In genomic region chr11:126544311-126545056, GRCh38 we compare ENCODE assay signal across 10 cellular contexts.
DNase-seq lines count a peak whose midpoint lies in the region; ATAC-seq, FAIRE-seq and TF ChIP-seq lines count a peak whose summit lies in the region.
"Had no signal": no experiment of that assay in that cellular context is flagged by ENCODE, and none has a peak within 500 bp of the region (broad histone marks: within the 10 kb centered on the region; RNA-seq: fewer than 3 reads in every experiment).

No MANE protein-coding gene starts in this region.

- DNase-seq in GM23338 (ENCODE audit: low spot score) (peak; percentile 71), NCI-H82 treated with DMSO at 0.1 percent for 48 hours (lab: John Stamatoyannopoulos, UW; ENCODE audit: unreplicated experiment) (peak; percentile 33), endothelial cell of umbilical vein (ENCODE audit: low read depth, low spot score) (peak; percentile 34), nucleus accumbens (lab: John Stamatoyannopoulos, UW) (peak in 46 of 56 donors; percentile 4 to 80 (median 41)), MM.1S (no peak), RPMI8226 (no peak)
- DNase-seq: activated naive CD8-positive, alpha-beta T cell treated with anti-CD3 and anti-CD28 coated beads for 36 hours; kidney glomerular epithelial cell had no signal

- H3K79me2 ChIP-seq in GM23338 (replicated peaks; ENCODE audit: insufficient read depth) (no peaks in the 10 kb centered on the region), endothelial cell of umbilical vein (ENCODE audit: control insufficient read depth, insufficient read depth, low read length) (no peaks in the 10 kb centered on the region), MM.1S (ENCODE audit: low read length) (no peaks in the 10 kb centered on the region)

- no peaks in the 10 kb centered on the region for H3K9me3 Mint-ChIP-seq in GM23338
- H3K9me3 Mint-ChIP-seq: activated naive CD8-positive, alpha-beta T cell treated with anti-CD3 and anti-CD28 coated beads for 36 hours had no signal

- ATAC-seq in GM23338 (peak; percentile 90), HG02759 (IDR thresholded peaks at IDR 0.05; ENCODE audit: unreplicated experiment) (no peak)
- ATAC-seq in activated CD4-positive, CD25-positive, alpha-beta regulatory T cell treated with anti-CD3 and anti-CD28 coated beads, Interleukin-2, amount 50 U/mL, for 24 hours, result no peak

- no peak for FAIRE-seq in endothelial cell of umbilical vein (lab: Jason Lieb, UNC)

- H3K36me3 ChIP-seq in GM23338 (ENCODE audit: insufficient read depth), result no peaks in the 10 kb centered on the region
- H3K36me3 ChIP-seq in endothelial cell of umbilical vein (ENCODE audit: control insufficient read depth in 2 of 2, extremely low read depth in 1 of 2, insufficient read depth in 2 of 2, low read length in 2 of 2), result no peaks in the 10 kb centered on the region
- H3K36me3 ChIP-seq in MM.1S (replicated peaks; ENCODE audit: insufficient read depth, low read length), result no peaks in the 10 kb centered on the region

- TF ChIP-seq POLR2A in endothelial cell of umbilical vein (IDR thresholded peaks at IDR 0.05; ENCODE audit: low read depth, low read length), result no peak

- no peaks in the 10 kb centered on the region for H3F3A ChIP-seq in GM23338 (replicated peaks; ENCODE audit: low read depth)
- H3F3A ChIP-seq in MM.1S (ENCODE audit: insufficient read depth, low read length), result no peaks in the 10 kb centered on the region

- no peaks in the 10 kb centered on the region for H3K36me3 Mint-ChIP-seq in GM23338 (ENCODE audit: low read depth)
- H3K36me3 Mint-ChIP-seq: activated naive CD8-positive, alpha-beta T cell treated with anti-CD3 and anti-CD28 coated beads for 36 hours had no signal

- peaks cover 18% of the 10 kb centered on the region for H3K4me1 ChIP-seq in GM23338 (ENCODE audit: insufficient read depth)
- no peaks in the 10 kb centered on the region for H3K4me1 ChIP-seq in endothelial cell of umbilical vein (ENCODE audit: control insufficient read depth, extremely low read depth, insufficient read depth, low read length)
- H3K4me1 ChIP-seq in MM.1S (ENCODE audit: low read length), result no peaks in the 10 kb centered on the region

- H3K27me3 ChIP-seq in GM23338 (ENCODE audit: insufficient read depth), result no peaks in the 10 kb centered on the region
- H3K27me3 ChIP-seq in endothelial cell of umbilical vein (ENCODE audit: control insufficient read depth in 2 of 2, insufficient read depth in 2 of 2, low read length in 2 of 2), result peaks cover 0 to 5% of the 10 kb centered on the region in 2 experiments
- no peaks in the 10 kb centered on the region for H3K27me3 ChIP-seq in MM.1S (replicated peaks; ENCODE audit: insufficient read depth, low read length)

- no peak overlapping the region for H3K9ac ChIP-seq in endothelial cell of umbilical vein (replicated peaks; ENCODE audit: extremely low read depth, insufficient read depth, low read length)
- H3K9ac ChIP-seq in MM.1S (ENCODE audit: low read length), result no peak overlapping the region

- peak overlapping the region; percentile 64; the same call in 1 of the 2 replicates for H2AFZ ChIP-seq in GM23338
- H2AFZ ChIP-seq in endothelial cell of umbilical vein (ENCODE audit: low read depth, low read length), result no peak overlapping the region
- no peak overlapping the region for H2AFZ ChIP-seq in MM.1S (ENCODE audit: low read length)

- peaks cover 3% of the 10 kb centered on the region for H3K27me3 Mint-ChIP-seq in GM23338 (ENCODE audit: insufficient read depth, low read depth, poor library complexity)

- no TSS peak for BruUV-seq in endothelial cell of umbilical vein (replicated peaks; lab: Mats Ljungman, UMichigan)

- H3K9me2 ChIP-seq in GM23338 (ENCODE audit: insufficient read depth), result no peaks in the 10 kb centered on the region
- H3K9me2 ChIP-seq in MM.1S (replicated peaks; ENCODE audit: insufficient read depth, low read length), result no peaks in the 10 kb centered on the region

- peak overlapping the region; percentile 2; the same call in 1 of the 3 replicates for H3K4me3 Mint-ChIP-seq in GM23338
- H3K4me3 Mint-ChIP-seq: activated naive CD8-positive, alpha-beta T cell treated with anti-CD3 and anti-CD28 coated beads for 36 hours had no signal

- dilution Hi-C loops in endothelial cell of umbilical vein (cut with MboI; ENCODE audit: extremely low pct_ligation_motif_present, low sequenced_read_pairs), result no loop called here

- H3K4me3 ChIP-seq in GM23338, result no peak overlapping the region
- no peak overlapping the region for H3K4me3 ChIP-seq in endothelial cell of umbilical vein (replicated peaks in 1 of 3; ENCODE audit: insufficient read depth in 1 of 3, low read depth in 1 of 3, low read length in 3 of 3)
- no peak overlapping the region for H3K4me3 ChIP-seq in MM.1S (ENCODE audit: low read length)

- H3K27ac ChIP-seq in GM23338 (ENCODE audit: low read depth) (peak overlapping the region; percentile 56; the same call in 1 of the 2 replicates), endothelial cell of umbilical vein (ENCODE audit: insufficient read depth, low read depth, low read length) (no peak overlapping the region), MM.1S (ENCODE audit: low read length) (no peak overlapping the region)

- H4K20me1 ChIP-seq in GM23338 (replicated peaks; ENCODE audit: insufficient read depth) (no peaks in the 10 kb centered on the region), endothelial cell of umbilical vein (replicated peaks; ENCODE audit: control insufficient read depth, extremely low read depth, insufficient read depth, low read length) (no peaks in the 10 kb centered on the region), MM.1S (ENCODE audit: insufficient read depth, low read length) (no peaks in the 10 kb centered on the region)

- H3K4me2 ChIP-seq in GM23338 (peak overlapping the region; percentile 14), endothelial cell of umbilical vein (ENCODE audit: insufficient read depth, low read length) (no peak overlapping the region), MM.1S (ENCODE audit: low read depth, low read length) (no peak overlapping the region)

- no peaks in the 10 kb centered on the region for H3K9me1 ChIP-seq in endothelial cell of umbilical vein (replicated peaks; ENCODE audit: control insufficient read depth, extremely low read depth, insufficient read depth, low read length)

- H3K4me1 Mint-ChIP-seq in GM23338, result peaks cover 38% of the 10 kb centered on the region
- H3K4me1 Mint-ChIP-seq: activated naive CD8-positive, alpha-beta T cell treated with anti-CD3 and anti-CD28 coated beads for 36 hours had no signal

- H3K27ac Mint-ChIP-seq in GM23338, result peak overlapping the region; percentile 34
- H3K27ac Mint-ChIP-seq: activated naive CD8-positive, alpha-beta T cell treated with anti-CD3 and anti-CD28 coated beads for 36 hours had no signal

- TF ChIP-seq CTCF in GM23338 (conservative IDR thresholded peaks at IDR 0.05; ENCODE audit: low read depth in 2 of 2) (no peak), endothelial cell of umbilical vein (IDR thresholded peaks at IDR 0.05; ENCODE audit: extremely low read depth in 1 of 2, insufficient read depth in 1 of 2, low read depth in 1 of 2, low read length in 2 of 2) (no peak), MM.1S (IDR thresholded peaks at IDR 0.05; ENCODE audit: low read length) (no peak)

- H3K9me3 ChIP-seq in endothelial cell of umbilical vein (replicated peaks; ENCODE audit: control insufficient read depth, insufficient read depth, low read length) (no peaks in the 10 kb centered on the region), MM.1S (replicated peaks; ENCODE audit: insufficient read depth, low read length) (no peaks in the 10 kb centered on the region)

- CTCF ChIA-PET in endothelial cell of umbilical vein (lab: Charles Lee), result interaction anchor here (1.5 to 1.9 kb wide), 2 partner anchors 13 to 64 kb away, joined by 3 to 6 read pairs; no protein-coding TSS in a partner anchor

- POLR2A ChIA-PET in endothelial cell of umbilical vein (lab: Charles Lee), result no interaction called here

- intact Hi-C loops in endothelial cell of umbilical vein (cut with micrococcal nuclease), result no loop called here

TF ChIP-seq in GM23338, 12 proteins besides CTCF, POLR2A, EP300 and RAD21 (continues in another document):
- TF ChIP-seq STAT1 (IDR thresholded peaks at IDR 0.05; ENCODE audit: unreplicated experiment) (no peak), EZH2 (IDR thresholded peaks at IDR 0.05; ENCODE audit: low read depth, unreplicated experiment) (no peak), ETS1 (IDR thresholded peaks at IDR 0.05) (no peak), ZNF114 (CRISPR knock-in tag; IDR thresholded peaks at IDR 0.05) (no peak), CREB1 (CRISPR knock-in tag; IDR thresholded peaks at IDR 0.05; ENCODE audit: low read depth) (no peak)

TF ChIP-seq in endothelial cell of umbilical vein, 7 proteins besides CTCF, POLR2A, EP300 and RAD21:
- no peak for TF ChIP-seq GATA2 (IDR thresholded peaks at IDR 0.05; ENCODE audit: insufficient read depth, insufficient read length, low read depth, low read length)
- no peak for TF ChIP-seq MAX (IDR thresholded peaks at IDR 0.05; ENCODE audit: insufficient read depth, insufficient read length)
- no peak for TF ChIP-seq POLR2AphosphoS5 (IDR thresholded peaks at IDR 0.05; ENCODE audit: insufficient read depth, low read depth, low read length)
- no peak for TF ChIP-seq FOS (IDR thresholded peaks at IDR 0.05; ENCODE audit: borderline replicate concordance, insufficient read depth, low read length)

Comparison
In these comparisons a context has a peak if more than half of its experiments do, and no peak if none do; other contexts are left out.
1. DNase-seq: peak in GM23338 (single experiment), NCI-H82 treated with DMSO at 0.1 percent for 48 hours (single experiment), endothelial cell of umbilical vein (single experiment) and nucleus accumbens (46 of 56); none in MM.1S (single experiment) and RPMI8226 (single experiment).